In the genomic region with DNA sequence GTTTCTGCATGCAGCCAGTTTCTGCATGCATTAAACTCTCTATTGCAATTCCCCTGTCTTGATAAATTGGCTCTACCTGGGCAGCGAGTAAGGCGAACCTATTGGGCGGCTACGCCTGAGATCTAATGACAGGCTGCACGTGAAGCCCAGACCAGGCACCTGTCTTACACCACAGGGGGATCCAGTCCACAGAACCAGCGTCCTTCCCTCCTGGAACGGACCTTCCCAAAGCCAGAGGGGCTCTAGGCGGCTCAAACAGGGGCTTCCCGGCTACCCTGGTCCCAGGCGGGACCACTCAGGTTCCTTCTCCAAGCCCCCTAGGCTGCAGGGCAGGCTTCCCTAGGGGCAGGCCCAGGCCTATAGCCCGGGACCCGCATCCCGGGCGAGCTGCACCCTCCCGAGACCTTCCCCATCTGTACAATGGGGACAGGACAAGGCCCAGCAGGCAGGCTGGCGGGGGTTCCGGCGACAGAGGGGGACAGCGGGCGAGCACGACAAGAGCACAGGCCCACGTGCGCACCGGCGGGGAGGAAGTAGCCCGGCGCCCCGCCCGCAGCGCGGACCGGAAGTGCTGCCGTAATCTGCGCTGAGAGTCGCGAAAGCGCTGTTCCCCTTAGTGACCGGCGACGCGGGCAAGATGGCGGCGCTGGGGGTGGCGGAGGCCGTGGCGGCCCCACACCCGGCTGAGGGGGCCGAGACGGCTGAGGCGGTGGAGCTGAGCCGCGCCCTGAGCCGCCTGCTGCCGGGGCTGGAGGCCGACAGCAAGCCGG, we compare ENCODE assay signal across 1 cellular context.
TF ChIP-seq lines count a peak whose summit lies in the region.

A gene (plus strand): TSS at position 616 of the 770 bp plus-strand sequence. CDS start 22 bp downstream, at position 638.

TF ChIP-seq in HEK293, 187 proteins besides CTCF, POLR2A, EP300 and RAD21 (continued from another document and continues in another):
- no peak for TF ChIP-seq ZNF311 (tag by site-specific recombination; IDR thresholded peaks at IDR 0.05; ENCODE audit: borderline replicate concordance)
- TF ChIP-seq KLF10 (tag by site-specific recombination; IDR thresholded peaks at IDR 0.05), result peak; percentile 14; the same call in 1 of the 2 replicates
- TF ChIP-seq ZNF707 (tag by site-specific recombination; IDR thresholded peaks at IDR 0.05), result no peak
- no peak for TF ChIP-seq TRIM28 (IDR thresholded peaks at IDR 0.05; ENCODE audit: borderline replicate concordance, low read length)
- no peak for TF ChIP-seq FEZF1 (tag by site-specific recombination; IDR thresholded peaks at IDR 0.05)
- TF ChIP-seq ZNF416 (tag by site-specific recombination; IDR thresholded peaks at IDR 0.05), result no peak
- TF ChIP-seq ZNF677 (tag by site-specific recombination; IDR thresholded peaks at IDR 0.05), result no peak
- TF ChIP-seq, protein P1, sequence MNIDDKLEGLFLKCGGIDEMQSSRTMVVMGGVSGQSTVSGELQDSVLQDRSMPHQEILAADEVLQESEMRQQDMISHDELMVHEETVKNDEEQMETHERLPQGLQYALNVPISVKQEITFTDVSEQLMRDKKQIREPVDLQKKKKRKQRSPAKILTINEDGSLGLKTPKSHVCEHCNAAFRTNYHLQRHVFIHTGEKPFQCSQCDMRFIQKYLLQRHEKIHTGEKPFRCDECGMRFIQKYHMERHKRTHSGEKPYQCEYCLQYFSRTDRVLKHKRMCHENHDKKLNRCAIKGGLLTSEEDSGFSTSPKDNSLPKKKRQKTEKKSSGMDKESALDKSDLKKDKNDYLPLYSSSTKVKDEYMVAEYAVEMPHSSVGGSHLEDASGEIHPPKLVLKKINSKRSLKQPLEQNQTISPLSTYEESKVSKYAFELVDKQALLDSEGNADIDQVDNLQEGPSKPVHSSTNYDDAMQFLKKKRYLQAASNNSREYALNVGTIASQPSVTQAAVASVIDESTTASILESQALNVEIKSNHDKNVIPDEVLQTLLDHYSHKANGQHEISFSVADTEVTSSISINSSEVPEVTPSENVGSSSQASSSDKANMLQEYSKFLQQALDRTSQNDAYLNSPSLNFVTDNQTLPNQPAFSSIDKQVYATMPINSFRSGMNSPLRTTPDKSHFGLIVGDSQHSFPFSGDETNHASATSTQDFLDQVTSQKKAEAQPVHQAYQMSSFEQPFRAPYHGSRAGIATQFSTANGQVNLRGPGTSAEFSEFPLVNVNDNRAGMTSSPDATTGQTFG (tag by site-specific recombination; IDR thresholded peaks at IDR 0.05; ENCODE audit: borderline replicate concordance), result no peak
- no peak for TF ChIP-seq ZFP41 (tag by site-specific recombination; IDR thresholded peaks at IDR 0.05; ENCODE audit: borderline replicate concordance)
- no peak; the same call in 1 of the 2 replicates for TF ChIP-seq YY1 (tag by site-specific recombination; IDR thresholded peaks at IDR 0.05)
- TF ChIP-seq ZBTB7A (tag by site-specific recombination; IDR thresholded peaks at IDR 0.05; ENCODE audit: low read depth), result no peak
- peak; percentile 62 for TF ChIP-seq ZEB2 (tag by site-specific recombination; IDR thresholded peaks at IDR 0.05)
- no peak for TF ChIP-seq RBAK (tag by site-specific recombination; IDR thresholded peaks at IDR 0.05)
- TF ChIP-seq ZNF155 (tag by site-specific recombination; IDR thresholded peaks at IDR 0.05), result no peak
- TF ChIP-seq, protein P2, sequence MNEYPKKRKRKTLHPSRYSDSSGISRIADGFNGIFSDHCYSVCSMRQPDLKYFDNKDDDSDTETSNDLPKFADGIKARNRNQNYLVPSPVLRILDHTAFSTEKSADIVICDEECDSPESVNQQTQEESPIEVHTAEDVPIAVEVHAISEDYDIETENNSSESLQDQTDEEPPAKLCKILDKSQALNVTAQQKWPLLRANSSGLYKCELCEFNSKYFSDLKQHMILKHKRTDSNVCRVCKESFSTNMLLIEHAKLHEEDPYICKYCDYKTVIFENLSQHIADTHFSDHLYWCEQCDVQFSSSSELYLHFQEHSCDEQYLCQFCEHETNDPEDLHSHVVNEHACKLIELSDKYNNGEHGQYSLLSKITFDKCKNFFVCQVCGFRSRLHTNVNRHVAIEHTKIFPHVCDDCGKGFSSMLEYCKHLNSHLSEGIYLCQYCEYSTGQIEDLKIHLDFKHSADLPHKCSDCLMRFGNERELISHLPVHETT (tag by site-specific recombination; IDR thresholded peaks at IDR 0.05), result peak; percentile 67; the same call in 1 of the 2 replicates
- TF ChIP-seq ZNF561 (tag by site-specific recombination; IDR thresholded peaks at IDR 0.05; ENCODE audit: borderline replicate concordance), result no peak
- no peak for TF ChIP-seq ZNF132 (tag by site-specific recombination; IDR thresholded peaks at IDR 0.05; ENCODE audit: borderline replicate concordance)
- no peak for TF ChIP-seq OSR2 (tag by site-specific recombination; IDR thresholded peaks at IDR 0.05)
- no peak for TF ChIP-seq ZNF10 (tag by site-specific recombination; IDR thresholded peaks at IDR 0.05)
- no peak for TF ChIP-seq SCRT1 (tag by site-specific recombination; IDR thresholded peaks at IDR 0.05; ENCODE audit: borderline replicate concordance)
- TF ChIP-seq ZNF202 (tag by site-specific recombination; IDR thresholded peaks at IDR 0.05; ENCODE audit: borderline replicate concordance), result no peak
- no peak for TF ChIP-seq ZNF433 (tag by site-specific recombination; IDR thresholded peaks at IDR 0.05; ENCODE audit: low read depth)
- TF ChIP-seq OVOL3 (tag by site-specific recombination; IDR thresholded peaks at IDR 0.05), result no peak
- no peak for TF ChIP-seq ZNF423 (tag by site-specific recombination; IDR thresholded peaks at IDR 0.05)
- TF ChIP-seq ZNF843 (tag by site-specific recombination; IDR thresholded peaks at IDR 0.05), result peak; percentile 38; the same call in 1 of the 2 replicates
- TF ChIP-seq, protein P3, sequence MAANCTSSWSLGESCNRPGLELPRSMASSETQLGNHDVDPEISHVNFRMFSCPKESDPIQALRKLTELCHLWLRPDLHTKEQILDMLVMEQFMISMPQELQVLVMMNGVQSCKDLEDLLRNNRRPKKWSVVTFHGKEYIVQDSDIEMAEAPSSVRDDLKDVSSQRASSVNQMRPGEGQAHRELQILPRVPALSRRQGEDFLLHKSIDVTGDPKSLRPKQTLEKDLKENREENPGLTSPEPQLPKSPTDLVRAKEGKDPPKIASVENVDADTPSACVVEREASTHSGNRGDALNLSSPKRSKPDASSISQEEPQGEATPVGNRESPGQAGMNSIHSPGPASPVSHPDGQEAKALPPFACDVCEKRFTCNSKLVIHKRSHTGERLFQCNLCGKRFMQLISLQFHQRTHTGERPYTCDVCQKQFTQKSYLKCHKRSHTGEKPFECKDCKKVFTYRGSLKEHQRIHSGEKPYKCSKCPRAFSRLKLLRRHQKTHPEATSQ (tag by site-specific recombination; IDR thresholded peaks at IDR 0.05), result 0 out of 2 replicates have a peak, but pooled peaks have one; percentile 57
- TF ChIP-seq ZBTB48 (tag by site-specific recombination; IDR thresholded peaks at IDR 0.05), result 0 out of 2 replicates have a peak, but pooled peaks have one; percentile 43
- no peak for TF ChIP-seq ZNF555 (tag by site-specific recombination; conservative IDR thresholded peaks at IDR 0.05)
- TF ChIP-seq, protein P4, sequence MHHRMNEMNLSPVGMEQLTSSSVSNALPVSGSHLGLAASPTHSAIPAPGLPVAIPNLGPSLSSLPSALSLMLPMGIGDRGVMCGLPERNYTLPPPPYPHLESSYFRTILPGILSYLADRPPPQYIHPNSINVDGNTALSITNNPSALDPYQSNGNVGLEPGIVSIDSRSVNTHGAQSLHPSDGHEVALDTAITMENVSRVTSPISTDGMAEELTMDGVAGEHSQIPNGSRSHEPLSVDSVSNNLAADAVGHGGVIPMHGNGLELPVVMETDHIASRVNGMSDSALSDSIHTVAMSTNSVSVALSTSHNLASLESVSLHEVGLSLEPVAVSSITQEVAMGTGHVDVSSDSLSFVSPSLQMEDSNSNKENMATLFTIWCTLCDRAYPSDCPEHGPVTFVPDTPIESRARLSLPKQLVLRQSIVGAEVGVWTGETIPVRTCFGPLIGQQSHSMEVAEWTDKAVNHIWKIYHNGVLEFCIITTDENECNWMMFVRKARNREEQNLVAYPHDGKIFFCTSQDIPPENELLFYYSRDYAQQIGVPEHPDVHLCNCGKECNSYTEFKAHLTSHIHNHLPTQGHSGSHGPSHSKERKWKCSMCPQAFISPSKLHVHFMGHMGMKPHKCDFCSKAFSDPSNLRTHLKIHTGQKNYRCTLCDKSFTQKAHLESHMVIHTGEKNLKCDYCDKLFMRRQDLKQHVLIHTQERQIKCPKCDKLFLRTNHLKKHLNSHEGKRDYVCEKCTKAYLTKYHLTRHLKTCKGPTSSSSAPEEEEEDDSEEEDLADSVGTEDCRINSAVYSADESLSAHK (tag by site-specific recombination; IDR thresholded peaks at IDR 0.05), result 0 out of 2 replicates have a peak, but pooled peaks have one; percentile 18
- TF ChIP-seq, protein P5, sequence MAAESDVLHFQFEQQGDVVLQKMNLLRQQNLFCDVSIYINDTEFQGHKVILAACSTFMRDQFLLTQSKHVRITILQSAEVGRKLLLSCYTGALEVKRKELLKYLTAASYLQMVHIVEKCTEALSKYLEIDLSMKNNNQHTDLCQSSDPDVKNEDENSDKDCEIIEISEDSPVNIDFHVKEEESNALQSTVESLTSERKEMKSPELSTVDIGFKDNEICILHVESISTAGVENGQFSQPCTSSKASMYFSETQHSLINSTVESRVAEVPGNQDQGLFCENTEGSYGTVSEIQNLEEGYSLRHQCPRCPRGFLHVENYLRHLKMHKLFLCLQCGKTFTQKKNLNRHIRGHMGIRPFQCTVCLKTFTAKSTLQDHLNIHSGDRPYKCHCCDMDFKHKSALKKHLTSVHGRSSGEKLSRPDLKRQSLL (tag by site-specific recombination; IDR thresholded peaks at IDR 0.05), result no peak
- no peak for TF ChIP-seq ZNF530 (tag by site-specific recombination; IDR thresholded peaks at IDR 0.05; ENCODE audit: low read depth)
- TF ChIP-seq KLF16 (tag by site-specific recombination; IDR thresholded peaks at IDR 0.05), result peak; percentile 81
- TF ChIP-seq ZBTB21 (tag by site-specific recombination; IDR thresholded peaks at IDR 0.05), result no peak
- TF ChIP-seq GLI4 (tag by site-specific recombination; IDR thresholded peaks at IDR 0.05), result no peak
- no peak for TF ChIP-seq ZNF792 (tag by site-specific recombination; IDR thresholded peaks at IDR 0.05)
- no peak for TF ChIP-seq GFI1B (tag by site-specific recombination; IDR thresholded peaks at IDR 0.05)
- peak; percentile 39; the same call in 1 of the 2 replicates for TF ChIP-seq ZNF629 (tag by site-specific recombination; IDR thresholded peaks at IDR 0.05)
- TF ChIP-seq SP3 (tag by site-specific recombination; IDR thresholded peaks at IDR 0.05), result peak; percentile 80
- 0 out of 2 replicates have a peak, but pooled peaks have one; percentile 59 for TF ChIP-seq KLF7 (tag by site-specific recombination; IDR thresholded peaks at IDR 0.05; ENCODE audit: borderline replicate concordance)
- TF ChIP-seq, protein P6, sequence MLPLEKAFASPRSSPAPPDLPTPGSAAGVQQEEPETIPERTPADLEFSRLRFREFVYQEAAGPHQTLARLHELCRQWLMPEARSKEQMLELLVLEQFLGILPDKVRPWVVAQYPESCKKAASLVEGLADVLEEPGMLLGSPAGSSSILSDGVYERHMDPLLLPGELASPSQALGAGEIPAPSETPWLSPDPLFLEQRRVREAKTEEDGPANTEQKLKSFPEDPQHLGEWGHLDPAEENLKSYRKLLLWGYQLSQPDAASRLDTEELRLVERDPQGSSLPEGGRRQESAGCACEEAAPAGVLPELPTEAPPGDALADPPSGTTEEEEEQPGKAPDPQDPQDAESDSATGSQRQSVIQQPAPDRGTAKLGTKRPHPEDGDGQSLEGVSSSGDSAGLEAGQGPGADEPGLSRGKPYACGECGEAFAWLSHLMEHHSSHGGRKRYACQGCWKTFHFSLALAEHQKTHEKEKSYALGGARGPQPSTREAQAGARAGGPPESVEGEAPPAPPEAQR (tag by site-specific recombination; IDR thresholded peaks at IDR 0.05), result no peak
- no peak for TF ChIP-seq ZFP3 (tag by site-specific recombination; IDR thresholded peaks at IDR 0.05; ENCODE audit: low read depth)
- no peak for TF ChIP-seq GLI2 (tag by site-specific recombination; IDR thresholded peaks at IDR 0.05; ENCODE audit: borderline replicate concordance, low read depth)
- peak; percentile 53; the same call in 1 of the 2 replicates for TF ChIP-seq EGR2 (tag by site-specific recombination; IDR thresholded peaks at IDR 0.05; ENCODE audit: low read depth)
- no peak for TF ChIP-seq ZNF548 (tag by site-specific recombination; IDR thresholded peaks at IDR 0.05)
- TF ChIP-seq, protein P7, sequence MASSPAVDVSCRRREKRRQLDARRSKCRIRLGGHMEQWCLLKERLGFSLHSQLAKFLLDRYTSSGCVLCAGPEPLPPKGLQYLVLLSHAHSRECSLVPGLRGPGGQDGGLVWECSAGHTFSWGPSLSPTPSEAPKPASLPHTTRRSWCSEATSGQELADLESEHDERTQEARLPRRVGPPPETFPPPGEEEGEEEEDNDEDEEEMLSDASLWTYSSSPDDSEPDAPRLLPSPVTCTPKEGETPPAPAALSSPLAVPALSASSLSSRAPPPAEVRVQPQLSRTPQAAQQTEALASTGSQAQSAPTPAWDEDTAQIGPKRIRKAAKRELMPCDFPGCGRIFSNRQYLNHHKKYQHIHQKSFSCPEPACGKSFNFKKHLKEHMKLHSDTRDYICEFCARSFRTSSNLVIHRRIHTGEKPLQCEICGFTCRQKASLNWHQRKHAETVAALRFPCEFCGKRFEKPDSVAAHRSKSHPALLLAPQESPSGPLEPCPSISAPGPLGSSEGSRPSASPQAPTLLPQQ (tag by site-specific recombination; IDR thresholded peaks at IDR 0.05), result peak; percentile 77
- no peak for TF ChIP-seq ZNF404 (tag by site-specific recombination; IDR thresholded peaks at IDR 0.05)
- TF ChIP-seq ZFP37 (tag by site-specific recombination; IDR thresholded peaks at IDR 0.05), result no peak
- TF ChIP-seq MEIS1 (CRISPR knock-in tag; IDR thresholded peaks at IDR 0.05; ENCODE audit: borderline replicate concordance), result no peak
- TF ChIP-seq, protein P8, sequence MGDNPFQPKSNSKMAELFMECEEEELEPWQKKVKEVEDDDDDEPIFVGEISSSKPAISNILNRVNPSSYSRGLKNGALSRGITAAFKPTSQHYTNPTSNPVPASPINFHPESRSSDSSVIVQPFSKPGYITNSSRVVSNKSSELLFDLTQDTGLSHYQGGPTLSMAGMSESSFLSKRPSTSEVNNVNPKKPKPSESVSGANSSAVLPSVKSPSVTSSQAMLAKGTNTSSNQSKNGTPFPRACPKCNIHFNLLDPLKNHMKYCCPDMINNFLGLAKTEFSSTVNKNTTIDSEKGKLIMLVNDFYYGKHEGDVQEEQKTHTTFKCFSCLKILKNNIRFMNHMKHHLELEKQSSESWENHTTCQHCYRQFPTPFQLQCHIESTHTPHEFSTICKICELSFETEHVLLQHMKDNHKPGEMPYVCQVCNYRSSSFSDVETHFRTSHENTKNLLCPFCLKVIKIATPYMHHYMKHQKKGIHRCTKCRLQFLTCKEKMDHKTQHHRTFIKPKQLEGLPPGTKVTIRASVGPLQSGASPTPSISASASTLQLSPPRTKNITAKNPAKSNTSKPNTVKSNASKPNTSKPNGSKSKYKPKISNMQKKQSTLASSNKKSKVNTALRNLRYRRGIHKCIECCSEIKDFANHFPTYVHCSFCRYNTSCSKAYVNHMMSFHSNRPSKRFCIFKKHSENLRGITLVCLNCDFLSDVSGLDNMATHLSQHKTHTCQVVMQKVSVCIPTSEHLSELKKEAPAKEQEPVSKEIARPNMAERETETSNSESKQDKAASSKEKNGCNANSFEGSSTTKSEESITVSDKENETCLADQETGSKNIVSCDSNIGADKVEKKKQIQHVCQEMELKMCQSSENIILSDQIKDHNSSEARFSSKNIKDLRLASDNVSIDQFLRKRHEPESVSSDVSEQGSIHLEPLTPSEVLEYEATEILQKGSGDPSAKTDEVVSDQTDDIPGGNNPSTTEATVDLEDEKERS (tag by site-specific recombination; IDR thresholded peaks at IDR 0.05), result no peak
